ENCODE assay signal across 1 cellular context in the genomic region with DNA sequence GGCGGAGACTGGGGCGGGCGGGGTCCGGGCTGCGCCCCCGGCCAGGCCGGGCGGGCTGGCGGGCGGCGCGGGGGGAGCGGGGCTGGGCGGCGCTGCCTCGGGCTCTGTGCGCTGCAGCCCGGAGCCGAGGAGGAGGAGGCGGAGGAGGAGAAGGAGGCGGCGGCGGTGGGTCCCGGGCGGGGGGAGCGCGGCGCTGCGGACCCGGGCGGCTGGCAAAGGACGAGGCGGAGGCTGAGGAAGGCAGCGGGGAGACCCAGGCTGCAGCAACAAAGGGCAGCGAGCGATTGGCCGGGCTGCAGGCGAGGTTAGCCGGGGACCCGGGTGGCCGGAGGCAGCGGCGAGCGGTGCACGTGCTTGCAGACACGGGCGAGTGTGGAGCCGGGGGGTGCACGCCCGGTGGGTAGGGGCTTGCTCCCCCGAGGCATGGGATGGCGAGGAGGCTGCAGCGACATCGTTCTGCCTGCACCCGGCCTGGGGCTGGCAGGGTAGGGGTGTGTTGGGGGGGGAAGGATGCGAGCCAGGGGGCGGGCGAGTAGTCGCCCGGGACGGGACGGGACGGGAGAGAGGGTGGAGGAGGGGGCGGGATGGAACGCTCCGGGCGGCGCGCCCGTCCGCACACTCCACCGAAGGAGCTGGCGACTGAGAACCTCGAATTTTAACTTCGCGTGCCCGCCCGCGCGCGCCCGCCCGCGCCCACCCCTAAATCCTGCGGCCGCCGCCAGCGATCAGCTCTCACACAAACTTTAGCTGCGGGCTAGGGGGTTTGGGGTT.
TF ChIP-seq lines count a peak whose summit lies in the region.

No MANE protein-coding gene starts in this region.

TF ChIP-seq in HepG2, 621 proteins besides CTCF, POLR2A, EP300 and RAD21 (continued from another document and continues in another):
- TF ChIP-seq, protein P1, sequence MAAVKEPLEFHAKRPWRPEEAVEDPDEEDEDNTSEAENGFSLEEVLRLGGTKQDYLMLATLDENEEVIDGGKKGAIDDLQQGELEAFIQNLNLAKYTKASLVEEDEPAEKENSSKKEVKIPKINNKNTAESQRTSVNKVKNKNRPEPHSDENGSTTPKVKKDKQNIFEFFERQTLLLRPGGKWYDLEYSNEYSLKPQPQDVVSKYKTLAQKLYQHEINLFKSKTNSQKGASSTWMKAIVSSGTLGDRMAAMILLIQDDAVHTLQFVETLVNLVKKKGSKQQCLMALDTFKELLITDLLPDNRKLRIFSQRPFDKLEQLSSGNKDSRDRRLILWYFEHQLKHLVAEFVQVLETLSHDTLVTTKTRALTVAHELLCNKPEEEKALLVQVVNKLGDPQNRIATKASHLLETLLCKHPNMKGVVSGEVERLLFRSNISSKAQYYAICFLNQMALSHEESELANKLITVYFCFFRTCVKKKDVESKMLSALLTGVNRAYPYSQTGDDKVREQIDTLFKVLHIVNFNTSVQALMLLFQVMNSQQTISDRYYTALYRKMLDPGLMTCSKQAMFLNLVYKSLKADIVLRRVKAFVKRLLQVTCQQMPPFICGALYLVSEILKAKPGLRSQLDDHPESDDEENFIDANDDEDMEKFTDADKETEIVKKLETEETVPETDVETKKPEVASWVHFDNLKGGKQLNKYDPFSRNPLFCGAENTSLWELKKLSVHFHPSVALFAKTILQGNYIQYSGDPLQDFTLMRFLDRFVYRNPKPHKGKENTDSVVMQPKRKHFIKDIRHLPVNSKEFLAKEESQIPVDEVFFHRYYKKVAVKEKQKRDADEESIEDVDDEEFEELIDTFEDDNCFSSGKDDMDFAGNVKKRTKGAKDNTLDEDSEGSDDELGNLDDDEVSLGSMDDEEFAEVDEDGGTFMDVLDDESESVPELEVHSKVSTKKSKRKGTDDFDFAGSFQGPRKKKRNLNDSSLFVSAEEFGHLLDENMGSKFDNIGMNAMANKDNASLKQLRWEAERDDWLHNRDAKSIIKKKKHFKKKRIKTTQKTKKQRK (IDR thresholded peaks at IDR 0.05; ENCODE audit: low read length) = no peak
- TF ChIP-seq ZNF441 (CRISPR knock-in tag; IDR thresholded peaks at IDR 0.05; ENCODE audit: borderline replicate concordance) = no peak; the same call in 1 of the 2 replicates
- no peak for TF ChIP-seq FOXK1 (CRISPR knock-in tag; IDR thresholded peaks at IDR 0.05; ENCODE audit: borderline replicate concordance, low read depth)
- no peak for TF ChIP-seq ZNF878 (CRISPR knock-in tag; IDR thresholded peaks at IDR 0.05)
- no peak for TF ChIP-seq HNRNPH1 (optimal IDR thresholded peaks at IDR 0.05; ENCODE audit: low read depth, low read length)
- peak; percentile 35; the same call in 1 of the 2 replicates for TF ChIP-seq SIN3A (IDR thresholded peaks at IDR 0.05; ENCODE audit: borderline replicate concordance, low read depth, low read length)
- no peak for TF ChIP-seq ZNF550 (CRISPR knock-in tag; IDR thresholded peaks at IDR 0.05; ENCODE audit: borderline replicate concordance)
- TF ChIP-seq, protein P2, sequence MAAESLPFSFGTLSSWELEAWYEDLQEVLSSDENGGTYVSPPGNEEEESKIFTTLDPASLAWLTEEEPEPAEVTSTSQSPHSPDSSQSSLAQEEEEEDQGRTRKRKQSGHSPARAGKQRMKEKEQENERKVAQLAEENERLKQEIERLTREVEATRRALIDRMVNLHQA (CRISPR knock-in tag; IDR thresholded peaks at IDR 0.05) = no peak
- TF ChIP-seq ZBTB21 (CRISPR knock-in tag; IDR thresholded peaks at IDR 0.05) = no peak
- no peak for TF ChIP-seq ZNF451 (CRISPR knock-in tag; IDR thresholded peaks at IDR 0.05)
- TF ChIP-seq ZNF232 (CRISPR knock-in tag; IDR thresholded peaks at IDR 0.05; ENCODE audit: borderline replicate concordance) = no peak
- TF ChIP-seq, protein P3, sequence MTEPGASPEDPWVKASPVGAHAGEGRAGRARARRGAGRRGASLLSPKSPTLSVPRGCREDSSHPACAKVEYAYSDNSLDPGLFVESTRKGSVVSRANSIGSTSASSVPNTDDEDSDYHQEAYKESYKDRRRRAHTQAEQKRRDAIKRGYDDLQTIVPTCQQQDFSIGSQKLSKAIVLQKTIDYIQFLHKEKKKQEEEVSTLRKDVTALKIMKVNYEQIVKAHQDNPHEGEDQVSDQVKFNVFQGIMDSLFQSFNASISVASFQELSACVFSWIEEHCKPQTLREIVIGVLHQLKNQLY (CRISPR knock-in tag; IDR thresholded peaks at IDR 0.05) = 0 out of 2 replicates have a peak, but pooled peaks have one; percentile 27
- TF ChIP-seq TBX3 (IDR thresholded peaks at IDR 0.05; ENCODE audit: borderline replicate concordance) = no peak
- no peak for TF ChIP-seq MIER2 (CRISPR knock-in tag; IDR thresholded peaks at IDR 0.05)
- no peak for TF ChIP-seq ZNF337 (CRISPR knock-in tag; IDR thresholded peaks at IDR 0.05; ENCODE audit: borderline replicate concordance, low read depth)
- TF ChIP-seq, protein P4, sequence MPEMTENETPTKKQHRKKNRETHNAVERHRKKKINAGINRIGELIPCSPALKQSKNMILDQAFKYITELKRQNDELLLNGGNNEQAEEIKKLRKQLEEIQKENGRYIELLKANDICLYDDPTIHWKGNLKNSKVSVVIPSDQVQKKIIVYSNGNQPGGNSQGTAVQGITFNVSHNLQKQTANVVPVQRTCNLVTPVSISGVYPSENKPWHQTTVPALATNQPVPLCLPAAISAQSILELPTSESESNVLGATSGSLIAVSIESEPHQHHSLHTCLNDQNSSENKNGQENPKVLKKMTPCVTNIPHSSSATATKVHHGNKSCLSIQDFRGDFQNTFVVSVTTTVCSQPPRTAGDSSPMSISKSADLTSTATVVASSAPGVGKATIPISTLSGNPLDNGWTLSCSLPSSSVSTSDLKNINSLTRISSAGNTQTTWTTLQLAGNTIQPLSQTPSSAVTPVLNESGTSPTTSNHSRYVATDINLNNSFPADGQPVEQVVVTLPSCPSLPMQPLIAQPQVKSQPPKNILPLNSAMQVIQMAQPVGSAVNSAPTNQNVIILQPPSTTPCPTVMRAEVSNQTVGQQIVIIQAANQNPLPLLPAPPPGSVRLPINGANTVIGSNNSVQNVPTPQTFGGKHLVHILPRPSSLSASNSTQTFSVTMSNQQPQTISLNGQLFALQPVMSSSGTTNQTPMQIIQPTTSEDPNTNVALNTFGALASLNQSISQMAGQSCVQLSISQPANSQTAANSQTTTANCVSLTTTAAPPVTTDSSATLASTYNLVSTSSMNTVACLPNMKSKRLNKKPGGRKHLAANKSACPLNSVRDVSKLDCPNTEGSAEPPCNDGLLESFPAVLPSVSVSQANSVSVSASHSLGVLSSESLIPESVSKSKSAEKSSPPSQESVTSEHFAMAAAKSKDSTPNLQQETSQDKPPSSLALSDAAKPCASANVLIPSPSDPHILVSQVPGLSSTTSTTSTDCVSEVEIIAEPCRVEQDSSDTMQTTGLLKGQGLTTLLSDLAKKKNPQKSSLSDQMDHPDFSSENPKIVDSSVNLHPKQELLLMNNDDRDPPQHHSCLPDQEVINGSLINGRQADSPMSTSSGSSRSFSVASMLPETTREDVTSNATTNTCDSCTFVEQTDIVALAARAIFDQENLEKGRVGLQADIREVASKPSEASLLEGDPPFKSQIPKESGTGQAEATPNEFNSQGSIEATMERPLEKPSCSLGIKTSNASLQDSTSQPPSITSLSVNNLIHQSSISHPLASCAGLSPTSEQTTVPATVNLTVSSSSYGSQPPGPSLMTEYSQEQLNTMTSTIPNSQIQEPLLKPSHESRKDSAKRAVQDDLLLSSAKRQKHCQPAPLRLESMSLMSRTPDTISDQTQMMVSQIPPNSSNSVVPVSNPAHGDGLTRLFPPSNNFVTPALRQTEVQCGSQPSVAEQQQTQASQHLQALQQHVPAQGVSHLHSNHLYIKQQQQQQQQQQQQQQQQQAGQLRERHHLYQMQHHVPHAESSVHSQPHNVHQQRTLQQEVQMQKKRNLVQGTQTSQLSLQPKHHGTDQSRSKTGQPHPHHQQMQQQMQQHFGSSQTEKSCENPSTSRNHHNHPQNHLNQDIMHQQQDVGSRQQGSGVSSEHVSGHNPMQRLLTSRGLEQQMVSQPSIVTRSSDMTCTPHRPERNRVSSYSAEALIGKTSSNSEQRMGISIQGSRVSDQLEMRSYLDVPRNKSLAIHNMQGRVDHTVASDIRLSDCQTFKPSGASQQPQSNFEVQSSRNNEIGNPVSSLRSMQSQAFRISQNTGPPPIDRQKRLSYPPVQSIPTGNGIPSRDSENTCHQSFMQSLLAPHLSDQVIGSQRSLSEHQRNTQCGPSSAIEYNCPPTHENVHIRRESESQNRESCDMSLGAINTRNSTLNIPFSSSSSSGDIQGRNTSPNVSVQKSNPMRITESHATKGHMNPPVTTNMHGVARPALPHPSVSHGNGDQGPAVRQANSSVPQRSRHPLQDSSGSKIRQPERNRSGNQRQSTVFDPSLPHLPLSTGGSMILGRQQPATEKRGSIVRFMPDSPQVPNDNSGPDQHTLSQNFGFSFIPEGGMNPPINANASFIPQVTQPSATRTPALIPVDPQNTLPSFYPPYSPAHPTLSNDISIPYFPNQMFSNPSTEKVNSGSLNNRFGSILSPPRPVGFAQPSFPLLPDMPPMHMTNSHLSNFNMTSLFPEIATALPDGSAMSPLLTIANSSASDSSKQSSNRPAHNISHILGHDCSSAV (CRISPR knock-in tag; IDR thresholded peaks at IDR 0.05; ENCODE audit: borderline replicate concordance) = no peak
- TF ChIP-seq, protein P5, sequence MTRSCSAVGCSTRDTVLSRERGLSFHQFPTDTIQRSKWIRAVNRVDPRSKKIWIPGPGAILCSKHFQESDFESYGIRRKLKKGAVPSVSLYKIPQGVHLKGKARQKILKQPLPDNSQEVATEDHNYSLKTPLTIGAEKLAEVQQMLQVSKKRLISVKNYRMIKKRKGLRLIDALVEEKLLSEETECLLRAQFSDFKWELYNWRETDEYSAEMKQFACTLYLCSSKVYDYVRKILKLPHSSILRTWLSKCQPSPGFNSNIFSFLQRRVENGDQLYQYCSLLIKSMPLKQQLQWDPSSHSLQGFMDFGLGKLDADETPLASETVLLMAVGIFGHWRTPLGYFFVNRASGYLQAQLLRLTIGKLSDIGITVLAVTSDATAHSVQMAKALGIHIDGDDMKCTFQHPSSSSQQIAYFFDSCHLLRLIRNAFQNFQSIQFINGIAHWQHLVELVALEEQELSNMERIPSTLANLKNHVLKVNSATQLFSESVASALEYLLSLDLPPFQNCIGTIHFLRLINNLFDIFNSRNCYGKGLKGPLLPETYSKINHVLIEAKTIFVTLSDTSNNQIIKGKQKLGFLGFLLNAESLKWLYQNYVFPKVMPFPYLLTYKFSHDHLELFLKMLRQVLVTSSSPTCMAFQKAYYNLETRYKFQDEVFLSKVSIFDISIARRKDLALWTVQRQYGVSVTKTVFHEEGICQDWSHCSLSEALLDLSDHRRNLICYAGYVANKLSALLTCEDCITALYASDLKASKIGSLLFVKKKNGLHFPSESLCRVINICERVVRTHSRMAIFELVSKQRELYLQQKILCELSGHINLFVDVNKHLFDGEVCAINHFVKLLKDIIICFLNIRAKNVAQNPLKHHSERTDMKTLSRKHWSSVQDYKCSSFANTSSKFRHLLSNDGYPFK (CRISPR knock-in tag; IDR thresholded peaks at IDR 0.05; ENCODE audit: borderline replicate concordance) = no peak
- no peak for TF ChIP-seq HCFC1 (IDR thresholded peaks at IDR 0.05; ENCODE audit: low read depth, low read length)
- TF ChIP-seq, protein P6, sequence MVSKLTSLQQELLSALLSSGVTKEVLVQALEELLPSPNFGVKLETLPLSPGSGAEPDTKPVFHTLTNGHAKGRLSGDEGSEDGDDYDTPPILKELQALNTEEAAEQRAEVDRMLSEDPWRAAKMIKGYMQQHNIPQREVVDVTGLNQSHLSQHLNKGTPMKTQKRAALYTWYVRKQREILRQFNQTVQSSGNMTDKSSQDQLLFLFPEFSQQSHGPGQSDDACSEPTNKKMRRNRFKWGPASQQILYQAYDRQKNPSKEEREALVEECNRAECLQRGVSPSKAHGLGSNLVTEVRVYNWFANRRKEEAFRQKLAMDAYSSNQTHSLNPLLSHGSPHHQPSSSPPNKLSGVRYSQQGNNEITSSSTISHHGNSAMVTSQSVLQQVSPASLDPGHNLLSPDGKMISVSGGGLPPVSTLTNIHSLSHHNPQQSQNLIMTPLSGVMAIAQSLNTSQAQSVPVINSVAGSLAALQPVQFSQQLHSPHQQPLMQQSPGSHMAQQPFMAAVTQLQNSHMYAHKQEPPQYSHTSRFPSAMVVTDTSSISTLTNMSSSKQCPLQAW (CRISPR knock-in tag; IDR thresholded peaks at IDR 0.05) = peak; percentile 24; the same call in 1 of the 2 replicates
- TF ChIP-seq, protein P7, sequence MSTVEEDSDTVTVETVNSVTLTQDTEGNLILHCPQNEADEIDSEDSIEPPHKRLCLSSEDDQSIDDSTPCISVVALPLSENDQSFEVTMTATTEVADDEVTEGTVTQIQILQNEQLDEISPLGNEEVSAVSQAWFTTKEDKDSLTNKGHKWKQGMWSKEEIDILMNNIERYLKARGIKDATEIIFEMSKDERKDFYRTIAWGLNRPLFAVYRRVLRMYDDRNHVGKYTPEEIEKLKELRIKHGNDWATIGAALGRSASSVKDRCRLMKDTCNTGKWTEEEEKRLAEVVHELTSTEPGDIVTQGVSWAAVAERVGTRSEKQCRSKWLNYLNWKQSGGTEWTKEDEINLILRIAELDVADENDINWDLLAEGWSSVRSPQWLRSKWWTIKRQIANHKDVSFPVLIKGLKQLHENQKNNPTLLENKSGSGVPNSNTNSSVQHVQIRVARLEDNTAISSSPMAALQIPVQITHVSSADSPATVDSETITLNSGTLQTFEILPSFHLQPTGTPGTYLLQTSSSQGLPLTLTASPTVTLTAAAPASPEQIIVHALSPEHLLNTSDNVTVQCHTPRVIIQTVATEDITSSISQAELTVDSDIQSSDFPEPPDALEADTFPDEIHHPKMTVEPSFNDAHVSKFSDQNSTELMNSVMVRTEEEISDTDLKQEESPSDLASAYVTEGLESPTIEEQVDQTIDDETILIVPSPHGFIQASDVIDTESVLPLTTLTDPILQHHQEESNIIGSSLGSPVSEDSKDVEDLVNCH (CRISPR knock-in tag; IDR thresholded peaks at IDR 0.05) = no peak
- TF ChIP-seq, protein P8, sequence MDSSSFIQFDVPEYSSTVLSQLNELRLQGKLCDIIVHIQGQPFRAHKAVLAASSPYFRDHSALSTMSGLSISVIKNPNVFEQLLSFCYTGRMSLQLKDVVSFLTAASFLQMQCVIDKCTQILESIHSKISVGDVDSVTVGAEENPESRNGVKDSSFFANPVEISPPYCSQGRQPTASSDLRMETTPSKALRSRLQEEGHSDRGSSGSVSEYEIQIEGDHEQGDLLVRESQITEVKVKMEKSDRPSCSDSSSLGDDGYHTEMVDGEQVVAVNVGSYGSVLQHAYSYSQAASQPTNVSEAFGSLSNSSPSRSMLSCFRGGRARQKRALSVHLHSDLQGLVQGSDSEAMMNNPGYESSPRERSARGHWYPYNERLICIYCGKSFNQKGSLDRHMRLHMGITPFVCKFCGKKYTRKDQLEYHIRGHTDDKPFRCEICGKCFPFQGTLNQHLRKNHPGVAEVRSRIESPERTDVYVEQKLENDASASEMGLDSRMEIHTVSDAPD (CRISPR knock-in tag; IDR thresholded peaks at IDR 0.05) = no peak
- no peak for TF ChIP-seq ZNF678 (CRISPR knock-in tag; IDR thresholded peaks at IDR 0.05)
- no peak for TF ChIP-seq ZNF510 (CRISPR knock-in tag; IDR thresholded peaks at IDR 0.05; ENCODE audit: low read depth)
- no peak for TF ChIP-seq ZNF20 (CRISPR knock-in tag; IDR thresholded peaks at IDR 0.05)
- no peak for TF ChIP-seq ZNF432 (CRISPR knock-in tag; IDR thresholded peaks at IDR 0.05; ENCODE audit: borderline replicate concordance)
- no peak for TF ChIP-seq ZSCAN30 (CRISPR knock-in tag; IDR thresholded peaks at IDR 0.05)
- TF ChIP-seq ZKSCAN8 (CRISPR knock-in tag; IDR thresholded peaks at IDR 0.05; ENCODE audit: borderline replicate concordance) = 0 out of 2 replicates have a peak, but pooled peaks have one; percentile 12
- no peak for TF ChIP-seq ZNF720 (CRISPR knock-in tag; IDR thresholded peaks at IDR 0.05)
- TF ChIP-seq ZNF614 (CRISPR knock-in tag; IDR thresholded peaks at IDR 0.05; ENCODE audit: borderline replicate concordance) = no peak
- 0 out of 2 replicates have a peak, but pooled peaks have one; percentile 10 for TF ChIP-seq HDAC2 (CRISPR knock-in tag; IDR thresholded peaks at IDR 0.05)
